In genomic region chr3:122628567-122628966, GRCh38 we compare ENCODE assay signal across 20 cellular contexts. TPM values are rescaled to one million over a fixed set of nuclear protein-coding genes. Genes with fewer than 3 reads are reported as not detected.
A peak's percentile ranks its signal among the peaks of the same experiment; 100 is the strongest.
DNase-seq lines count a peak whose midpoint lies in the region; ATAC-seq and TF ChIP-seq lines count a peak whose summit lies in the region.
"Had no signal": no experiment of that assay in that cellular context is flagged by ENCODE, and none has a peak within 500 bp of the region (broad histone marks: within the 10 kb centered on the region; RNA-seq: fewer than 3 reads in every experiment).

No MANE protein-coding gene starts in this region.

- H3K56ac ChIP-seq in IMR-90 (ENCODE audit: extremely low read depth, insufficient read depth, low read length): no peak overlapping the region

- no peaks in the 10 kb centered on the region for H3K4me1 ChIP-seq in IMR-90 (ENCODE audit: control insufficient read depth, insufficient read depth, low read length)
- H3K4me1 ChIP-seq: transverse colon had no signal

- dilution Hi-C loops in IMR-90 (cut with HindIII; ENCODE audit: low sequenced_read_pairs, unreplicated experiment): no loop called here

- no peak for TF ChIP-seq CTCF in IMR-90 (conservative IDR thresholded peaks at IDR 0.05; ENCODE audit: low read depth, low read length)

- no peak overlapping the region for H3K27ac ChIP-seq in IMR-90 (ENCODE audit: insufficient read depth, low read length)
- H3K27ac ChIP-seq: HL-60, KMS-11, transverse colon had no signal

- H3K36me3 ChIP-seq in IMR-90 (ENCODE audit: control insufficient read depth, insufficient read depth, low read length): no peaks in the 10 kb centered on the region
- H3K36me3 ChIP-seq: transverse colon had no signal

- ATAC-seq in IMR-90 (ENCODE audit: low read depth): no peak
- ATAC-seq in GM19324 (IDR thresholded peaks at IDR 0.05; ENCODE audit: low FRiP score, unreplicated experiment): no peak
- ATAC-seq: sciatic nerve had no signal

- peaks cover 46% of the 10 kb centered on the region for H3K27me3 ChIP-seq in IMR-90 (ENCODE audit: control insufficient read depth, insufficient read depth, low read length)
- H3K27me3 ChIP-seq: transverse colon had no signal

- H3K14ac ChIP-seq in IMR-90 (replicated peaks; ENCODE audit: low read depth, low read length): no peak overlapping the region

- no peak overlapping the region for H2AK9ac ChIP-seq in IMR-90 (replicated peaks; ENCODE audit: low read depth, low read length, poor library complexity)

- H2AK5ac ChIP-seq in IMR-90 (ENCODE audit: low read depth, low read length): no peak overlapping the region

- no peak overlapping the region for H4K91ac ChIP-seq in IMR-90 (ENCODE audit: insufficient read depth, low read depth, low read length)

- no peak overlapping the region for H4K8ac ChIP-seq in IMR-90 (ENCODE audit: low read depth in 2 of 2, low read length in 2 of 2)

- H3K4me3 ChIP-seq in IMR-90 (ENCODE audit: insufficient read depth, low read depth, low read length): no peak overlapping the region
- H3K4me3 ChIP-seq: transverse colon had no signal

- POLR2A ChIA-PET in IMR-90 (lab: Charles Lee; ENCODE audit: unreplicated experiment): no interaction called here

- in situ Hi-C loops in IMR-90 (cut with MboI; ENCODE audit: low sequenced_read_pairs) (no loop called here), SK-MEL-5 (cut with HindIII; ENCODE audit: low pct_unique_long_range_greater_than_20kb, low sequenced_read_pairs) (no loop called here)

- no TSS peak for BruUV-seq in IMR-90 (replicated peaks; lab: Mats Ljungman, UMichigan)

- no peak overlapping the region for H4K5ac ChIP-seq in IMR-90 (ENCODE audit: low read depth, low read length)

- no peak overlapping the region for H3K9ac ChIP-seq in IMR-90 (ENCODE audit: low read depth, low read length)
- H3K9ac ChIP-seq: KMS-11 had no signal

- H2BK120ac ChIP-seq in IMR-90 (ENCODE audit: low read depth, low read length): no peak overlapping the region

- no peaks in the 10 kb centered on the region for H4K20me1 ChIP-seq in IMR-90 (ENCODE audit: insufficient read depth, low read length)

- H2BK5ac ChIP-seq in IMR-90 (ENCODE audit: low read depth, low read length, poor library complexity, severe bottlenecking): no peak overlapping the region

- H3K4me2 ChIP-seq in IMR-90 (ENCODE audit: low read depth, low read length): no peak overlapping the region
- H3K4me2 ChIP-seq: KMS-11 had no signal

- H2BK20ac ChIP-seq in IMR-90 (ENCODE audit: low read depth, low read length): no peak overlapping the region

- no peak overlapping the region for H2AFZ ChIP-seq in IMR-90 (replicated peaks; ENCODE audit: low read length, poor library complexity)

- H2BK15ac ChIP-seq in IMR-90 (ENCODE audit: low read depth, low read length): no peak overlapping the region

- no peak overlapping the region for H3K4ac ChIP-seq in IMR-90 (ENCODE audit: low read depth, low read length)

- H3K23ac ChIP-seq in IMR-90 (ENCODE audit: low read depth, low read length): no peak overlapping the region

- no peaks in the 10 kb centered on the region for H3K79me1 ChIP-seq in IMR-90 (ENCODE audit: low read depth in 1 of 2, low read length in 2 of 2)

- no peak for TF ChIP-seq RAD21 in IMR-90 (IDR thresholded peaks at IDR 0.05; ENCODE audit: low read length)

- intact Hi-C loops in IMR-90 (cut with micrococcal nuclease): no loop called here
- intact Hi-C loops in posterior cingulate gyrus (cut with DNase I): no loop called here

- H3K9me1 ChIP-seq in IMR-90 (ENCODE audit: insufficient read depth, low read length): no peaks in the 10 kb centered on the region

- CTCF ChIA-PET in IMR-90 (lab: Yijun Ruan, JAX): interaction anchor here (0.6 to 1.1 kb wide), 2 partner anchors 10 to 13 kb away, joined by 6 read pairs; no protein-coding TSS in a partner anchor

- DNase-seq in Daoy (ENCODE audit: low read depth): peak; percentile 28
- DNase-seq in IMR-90: no peak
- DNase-seq in SK-MEL-5 (ENCODE audit: low read depth, low spot score): peak; percentile 49
- peak; percentile 48 for DNase-seq in foreskin melanocyte
- DNase-seq in C1 segment of cervical spinal cord (lab: John Stamatoyannopoulos, UW): no peak
- DNase-seq in posterior cingulate gyrus: no peak
- DNase-seq in SHP77 treated with DMSO at 0.1 percent for 48 hours (lab: John Stamatoyannopoulos, UW): no peak
- DNase-seq: activated CD4-positive, alpha-beta T cell treated with anti-CD3 and anti-CD28 coated beads, Interleukin-2, amount 50 U/mL, for 4 hours; activated naive CD4-positive, alpha-beta T cell treated with anti-CD3 and anti-CD28 coated beads for 36 hours; CD8-positive, alpha-beta memory T cell; DND-41; H9; NCI-H1436; occipital lobe; stimulated activated naive CD4-positive, alpha-beta T cell treated with Interleukin-2 at 50 U/mL for 16 hours; transverse colon had no signal

- no CpG with 5 or more reads among the region's 3 CpGs for WGBS in IMR-90 (ENCODE audit: extremely low coverage in 2 of 2, insufficient read length in 1 of 2), 2 experiments

- no peak overlapping the region for H3K18ac ChIP-seq in IMR-90 (ENCODE audit: low read depth, low read length)

- no peaks in the 10 kb centered on the region for H3K9me3 ChIP-seq in IMR-90 (ENCODE audit: control insufficient read depth, insufficient read depth, low read length)
- H3K9me3 ChIP-seq: transverse colon had no signal

- TF ChIP-seq POLR2A in IMR-90 (IDR thresholded peaks at IDR 0.05; ENCODE audit: low read depth, low read length): no peak

TF ChIP-seq in IMR-90, 13 proteins besides CTCF, POLR2A, EP300 and RAD21:
- TF ChIP-seq CEBPB (IDR thresholded peaks at IDR 0.05; ENCODE audit: low read depth, low read length) (0 out of 2 replicates have a peak, but pooled peaks have one; percentile 16), MAZ (IDR thresholded peaks at IDR 0.05; ENCODE audit: borderline replicate concordance, low read depth, low read length) (no peak)

RNA-seq across cellular contexts. Expression of gene PARP15, which starts 51.1 kb away (rescaled TPM):
- under 0.01 TPM in 1 of 2 replicates, not detected in the other for total RNA-seq in Daoy (2014; rRNA removed; shearing (Covaris generic))
- not detected in 2 replicates for total RNA-seq in IMR-90 (2012; rRNA removed)
- 0.03 and 0.10 TPM in 2 replicates for polyA plus RNA-seq in IMR-90 (2012; rRNA removed)
- 0.03 TPM in 1 of 2 replicates, not detected in the other for polyA plus RNA-seq in IMR-90 (2012; cell fraction: cytosol; rRNA removed)
- 0.08 and 0.57 TPM in 2 replicates for polyA plus RNA-seq in IMR-90 (2012; cell fraction: nucleus; rRNA removed; ENCODE audit: low replicate concordance)
- 0.37 TPM in 1 of 2 replicates, not detected in the other for total RNA-seq in SK-MEL-5 (2014; rRNA removed; shearing (Covaris generic))
- not detected in 2 replicates for polyA plus RNA-seq in SK-MEL-5 (2015; cell fraction: cytosol; rRNA removed)
- 0.09 TPM in 1 of 2 replicates, not detected in the other for polyA plus RNA-seq in SK-MEL-5 (2015; cell fraction: nucleus; rRNA removed)
- total RNA-seq: occipital lobe had no signal

RNA-seq across cellular contexts. Expression of gene PARP14, which starts 52.1 kb away (rescaled TPM):
- 36.9 and 57.2 TPM in 2 replicates for total RNA-seq in Daoy (2014; rRNA removed; shearing (Covaris generic))
- total RNA-seq in IMR-90 (2012; rRNA removed): 23.1 and 28.6 TPM in 2 replicates
- 6.9 and 9.3 TPM in 2 replicates for polyA plus RNA-seq in IMR-90 (2012; rRNA removed)
- 2.6 and 3.1 TPM in 2 replicates for polyA plus RNA-seq in IMR-90 (2012; cell fraction: cytosol; rRNA removed)
- polyA plus RNA-seq in IMR-90 (2012; cell fraction: nucleus; rRNA removed; ENCODE audit: low replicate concordance): 9.3 and 38.5 TPM in 2 replicates
- 23.6 and 25.9 TPM in 2 replicates for total RNA-seq in SK-MEL-5 (2014; rRNA removed; shearing (Covaris generic))
- 10.6 and 15.6 TPM in 2 replicates for polyA plus RNA-seq in SK-MEL-5 (2015; cell fraction: cytosol; rRNA removed)
- polyA plus RNA-seq in SK-MEL-5 (2015; cell fraction: nucleus; rRNA removed): 49.4 and 59.9 TPM in 2 replicates

Comparison
In these comparisons a context has a peak if more than half of its experiments do, and no peak if none do; other contexts are left out.
1. DNase-seq: peak in Daoy (single experiment), SK-MEL-5 (single experiment) and foreskin melanocyte (single experiment); none in IMR-90 (single experiment), C1 segment of cervical spinal cord (0 of 14), posterior cingulate gyrus (0 of 10) and SHP77 treated with DMSO at 0.1 percent for 48 hours (single experiment).